ENCODE assay signal across 17 cellular contexts in the genomic region with DNA sequence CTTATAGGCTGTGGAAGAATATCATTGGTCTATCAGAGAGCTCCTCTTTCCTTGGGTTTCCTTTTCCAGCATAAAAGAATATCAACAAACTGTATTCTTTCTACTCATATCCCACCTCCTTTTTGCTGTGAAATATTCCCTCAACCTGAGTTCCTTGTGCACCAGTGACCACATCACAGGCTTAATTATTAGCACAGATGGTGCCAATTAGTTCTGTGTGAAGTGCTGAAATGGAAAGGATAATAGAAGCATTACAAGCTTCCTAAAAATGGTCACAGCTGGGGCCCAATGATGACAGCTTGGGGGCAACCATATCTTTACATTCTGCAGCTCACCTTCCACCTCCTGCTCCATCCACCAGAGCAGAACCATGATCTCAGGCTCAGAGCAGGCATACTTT.
"Had no signal": no experiment of that assay in that cellular context is flagged by ENCODE, and none has a peak within 500 bp of the region (broad histone marks: within the 10 kb centered on the region; RNA-seq: fewer than 3 reads in every experiment).

No MANE protein-coding gene starts in this region.

- ATAC-seq: naive thymus-derived CD8-positive, alpha-beta T cell; upper lobe of right lung had no signal

- H3K4me1 Mint-ChIP-seq: activated naive CD4-positive, alpha-beta T cell treated with anti-CD3 and anti-CD28 coated beads, Interleukin-2, amount 50 U/mL, for 24 hours; naive thymus-derived CD8-positive, alpha-beta T cell had no signal

- H3K36me3 ChIP-seq: colonic mucosa, thoracic aorta, upper lobe of right lung had no signal

- DNase-seq: activated CD4-positive, alpha-beta memory T cell treated with anti-CD3 and anti-CD28 coated beads, Interleukin-2, amount 10 ng/mL, durations not matched to agents 7 days and 5 days; activated T-cell treated with anti-CD3 and anti-CD28 coated beads, Interleukin-2, amount 50 U/mL, for 24 hours; colonic mucosa; effector CD4-positive, alpha-beta T cell; foreskin fibroblast; kidney glomerular epithelial cell; mesenchymal stem cell; naive thymus-derived CD8-positive, alpha-beta T cell; stimulated activated CD4-positive, alpha-beta T cell treated with anti-CD3 and anti-CD28 coated beads, Interleukin-12 subunit alpha, Interleukin-12 subunit beta, amount 100 ng/mL, for 4 hours; stimulated activated CD4-positive, alpha-beta T cell treated with anti-CD3 and anti-CD28 coated beads, Interleukin-2, amount 100 ng/mL, for 24 hours; upper lobe of right lung had no signal

- H3K27ac ChIP-seq: colonic mucosa, neutrophil, parathyroid adenoma, thoracic aorta, upper lobe of right lung, VCaP had no signal

- H3K27ac Mint-ChIP-seq: activated CD4-positive, alpha-beta memory T cell treated with anti-CD3 and anti-CD28 coated beads, Interleukin-2, amount 10 ng/mL, durations not matched to agents 7 days and 5 days; activated naive CD4-positive, alpha-beta T cell treated with anti-CD3 and anti-CD28 coated beads, Interleukin-2, amount 50 U/mL, for 24 hours; activated T-cell treated with anti-CD3 and anti-CD28 coated beads, Interleukin-2, amount 50 U/mL, for 24 hours had no signal

- H3K4me3 Mint-ChIP-seq: activated CD4-positive, alpha-beta memory T cell treated with anti-CD3 and anti-CD28 coated beads, Interleukin-2, amount 10 ng/mL, durations not matched to agents 7 days and 5 days; activated naive CD4-positive, alpha-beta T cell treated with anti-CD3 and anti-CD28 coated beads, Interleukin-2, amount 50 U/mL, for 24 hours; activated T-cell treated with anti-CD3 and anti-CD28 coated beads, Interleukin-2, amount 50 U/mL, for 24 hours; naive thymus-derived CD8-positive, alpha-beta T cell had no signal

- H3K9me3 Mint-ChIP-seq: activated CD4-positive, alpha-beta memory T cell treated with anti-CD3 and anti-CD28 coated beads, Interleukin-2, amount 10 ng/mL, durations not matched to agents 7 days and 5 days; activated naive CD4-positive, alpha-beta T cell treated with anti-CD3 and anti-CD28 coated beads, Interleukin-2, amount 50 U/mL, for 24 hours; activated T-cell treated with anti-CD3 and anti-CD28 coated beads, Interleukin-2, amount 50 U/mL, for 24 hours; naive thymus-derived CD8-positive, alpha-beta T cell had no signal

- H3K27me3 ChIP-seq: colonic mucosa, neutrophil, upper lobe of right lung had no signal

- H3K79me2 ChIP-seq: parathyroid adenoma had no signal

- H3K9me3 ChIP-seq: colonic mucosa, neutrophil, thoracic aorta, upper lobe of right lung had no signal

- FAIRE-seq: endothelial cell of umbilical vein had no signal

- H3K4me1 ChIP-seq: colonic mucosa, parathyroid adenoma, upper lobe of right lung had no signal

- H3K9ac ChIP-seq: parathyroid adenoma had no signal

- H3K27me3 Mint-ChIP-seq: activated CD4-positive, alpha-beta memory T cell treated with anti-CD3 and anti-CD28 coated beads, Interleukin-2, amount 10 ng/mL, durations not matched to agents 7 days and 5 days; activated naive CD4-positive, alpha-beta T cell treated with anti-CD3 and anti-CD28 coated beads, Interleukin-2, amount 50 U/mL, for 24 hours; activated T-cell treated with anti-CD3 and anti-CD28 coated beads, Interleukin-2, amount 50 U/mL, for 24 hours; naive thymus-derived CD8-positive, alpha-beta T cell had no signal

- H3K36me3 Mint-ChIP-seq: activated naive CD4-positive, alpha-beta T cell treated with anti-CD3 and anti-CD28 coated beads, Interleukin-2, amount 50 U/mL, for 24 hours had no signal

- H3K4me3 ChIP-seq: colonic mucosa, thoracic aorta, upper lobe of right lung had no signal

- H2AFZ ChIP-seq: parathyroid adenoma had no signal
